17 cellular contexts compared by ENCODE assay signal in genomic region chr7:20795881-20796280, GRCh38. TPM values are rescaled to one million over a fixed set of nuclear protein-coding genes. Genes with fewer than 3 reads are reported as not detected.
A peak's percentile ranks its signal among the peaks of the same experiment; 100 is the strongest.
DNase-seq lines count a peak whose midpoint lies in the region; ATAC-seq and TF ChIP-seq lines count a peak whose summit lies in the region.
"Had no signal": no experiment of that assay in that cellular context is flagged by ENCODE, and none has a peak within 500 bp of the region (broad histone marks: within the 10 kb centered on the region; RNA-seq: fewer than 3 reads in every experiment).

No MANE protein-coding gene starts in this region.

- no peak overlapping the region for H3K27ac Mint-ChIP-seq in neural progenitor cell
- H3K27ac Mint-ChIP-seq: B cell; CD4-positive, alpha-beta T cell had no signal

- H3K79me2 ChIP-seq in neural progenitor cell (ENCODE audit: low read depth), result peaks cover 20% of the 10 kb centered on the region

- H3K4me2 ChIP-seq in neural progenitor cell, result peak overlapping the region; percentile 84

- peaks cover 49% of the 10 kb centered on the region for H3K27me3 Mint-ChIP-seq in neural progenitor cell (ENCODE audit: insufficient read depth, low read depth)

- H3K27ac ChIP-seq in epithelial cell of prostate, result peak overlapping the region; percentile 56
- no peak overlapping the region for H3K27ac ChIP-seq in neural progenitor cell
- H3K27ac ChIP-seq: GM23248 had no signal

- H3K4me3 ChIP-seq in H7 (ENCODE audit: insufficient read depth, low read depth, low read length) (no peak overlapping the region; the same call in 1 of the 2 replicates), neural progenitor cell (peak overlapping the region; percentile 89)
- H3K4me3 ChIP-seq: GM23248 had no signal

- peaks cover 50% of the 10 kb centered on the region for H3K27me3 ChIP-seq in H7 (ENCODE audit: control insufficient read depth, insufficient read depth, low read length)
- H3K27me3 ChIP-seq in neural progenitor cell, result peaks cover 48% of the 10 kb centered on the region

- intact Hi-C loops in sciatic nerve (cut with DNase I), result no loop called here

- H4K20me1 ChIP-seq in neural progenitor cell (ENCODE audit: low read depth), result no peaks in the 10 kb centered on the region

- H3K36me3 ChIP-seq in H7 (replicated peaks; ENCODE audit: control insufficient read depth, insufficient read depth, low read length), result no peaks in the 10 kb centered on the region
- H3K36me3 ChIP-seq in neural progenitor cell, result no peaks in the 10 kb centered on the region

- DNase-seq in H7 (peak; percentile 71), NCI-H2227 treated with DMSO at 0.1 percent for 48 hours (lab: John Stamatoyannopoulos, UW) (peak; percentile 69), epithelial cell of prostate (ENCODE audit: low read depth, low spot score) (no peak), neural progenitor cell (ENCODE audit: low spot score) (peak; percentile 44), NCI-H1436 (lab: John Stamatoyannopoulos, UW) (no peak), sciatic nerve (ENCODE audit: low spot score) (no peak)
- DNase-seq in activated CD4-positive, alpha-beta T cell treated with anti-CD3 and anti-CD28 coated beads, Interleukin-2, amount 50 U/mL, for 4 hours, result no peak
- DNase-seq: CD4-positive, alpha-beta T cell; DMS79; GDM1; GM23248; NCI-H2081; NCI-H526 treated with DMSO at 0.1 percent for 48 hours; NK-92 treated with Interleukin-12 subunit alpha and Interleukin-12 subunit beta, amount 100 ng/mL, for 24 hours; PC-3 had no signal

- ATAC-seq in sciatic nerve, result no peak
- ATAC-seq in HG02852 (IDR thresholded peaks at IDR 0.05; ENCODE audit: unreplicated experiment), result no peak
- ATAC-seq: PC-3 had no signal

- TF ChIP-seq CTCF in neural progenitor cell (IDR thresholded peaks at IDR 0.05), result no peak

- H3K4me1 Mint-ChIP-seq in neural progenitor cell, result peaks cover 70% of the 10 kb centered on the region

- H3K4me3 Mint-ChIP-seq in neural progenitor cell, result peak overlapping the region; percentile 95

- H2AFZ ChIP-seq in neural progenitor cell (replicated peaks), result no peak overlapping the region
- H2AFZ ChIP-seq: GM23248 had no signal

- H3F3A ChIP-seq in neural progenitor cell (ENCODE audit: low read depth), result peaks cover 84% of the 10 kb centered on the region

- H3K9me3 ChIP-seq in neural progenitor cell (ENCODE audit: low read depth), result no peaks in the 10 kb centered on the region

- H3K4me1 ChIP-seq in neural progenitor cell, result peaks cover 72% of the 10 kb centered on the region

- H3K36me3 Mint-ChIP-seq in neural progenitor cell, result no peaks in the 10 kb centered on the region

- no peaks in the 10 kb centered on the region for H3K9me3 Mint-ChIP-seq in neural progenitor cell

- no peak overlapping the region for H3K9ac ChIP-seq in neural progenitor cell
- H3K9ac ChIP-seq: GM23248 had no signal

RNA-seq across cellular contexts. Expression of gene SP8, which starts 9.2 kb away (rescaled TPM):
- total RNA-seq in H7 (2014; rRNA removed; shearing (Covaris generic)), result 44.9 and 59.2 TPM in 2 replicates
- total RNA-seq in neural progenitor cell (ENCODE audit: low replicate concordance) (19.8 and 60.7 TPM in 2 replicates), sciatic nerve (not detected)
- total RNA-seq: B cell; CD4-positive, alpha-beta T cell; GM23248; PC-3 had no signal

Comparison
In these comparisons a context has a peak if more than half of its experiments do, and no peak if none do; other contexts are left out.
1. DNase-seq: peak in H7 (single experiment), NCI-H2227 treated with DMSO at 0.1 percent for 48 hours (single experiment) and neural progenitor cell (single experiment); none in epithelial cell of prostate (single experiment), NCI-H1436 (single experiment), sciatic nerve (single experiment) and activated CD4-positive, alpha-beta T cell treated with anti-CD3 and anti-CD28 coated beads, Interleukin-2, amount 50 U/mL, for 4 hours (0 of 2).
2. RNA of gene SP8, which starts 9.2 kb away (total RNA-seq): 44.9 to 59.2 TPM in H7 and 19.8 to 60.7 TPM in neural progenitor cell; not detected in sciatic nerve (single experiment); every median in the first group is over 10 times any median in the second.